5 cellular contexts compared by ENCODE assay signal in genomic region chr5:8675182-8675581, GRCh38.
"Had no signal": no experiment of that assay in that cellular context is flagged by ENCODE, and none has a peak within 500 bp of the region (broad histone marks: within the 10 kb centered on the region; RNA-seq: fewer than 3 reads in every experiment).

No MANE protein-coding gene starts in this region.

- H3K27ac Mint-ChIP-seq: IgD-negative memory B cell had no signal

- H3K4me3 ChIP-seq: K562 had no signal

- H3K27ac ChIP-seq: HL-60 had no signal

- H3K27me3 Mint-ChIP-seq: IgD-negative memory B cell had no signal

- ATAC-seq: HepG2, K562 had no signal

- H3K4me3 Mint-ChIP-seq: IgD-negative memory B cell had no signal

- DNase-seq: IMR-90 had no signal

- H3K36me3 Mint-ChIP-seq: IgD-negative memory B cell had no signal

- H3K4me1 Mint-ChIP-seq: IgD-negative memory B cell had no signal
